ENCODE assay signal across 8 cellular contexts in genomic region chr12:27861428-27862167, GRCh38.
DNase-seq lines count a peak whose midpoint lies in the region; ATAC-seq and TF ChIP-seq lines count a peak whose summit lies in the region.

No MANE protein-coding gene starts in this region.

- POLR2A ChIA-PET in PC-3 (lab: Charles Lee; ENCODE audit: unreplicated experiment), result no interaction called here

- no peaks in the 10 kb centered on the region for H3K36me3 Mint-ChIP-seq in HFFc6 (ENCODE audit: low read depth)

- H2AFZ ChIP-seq in MM.1S (ENCODE audit: low read length) (0 out of 2 replicates have a peak overlapping the region, but pooled peaks have one; percentile 8), PC-3 (ENCODE audit: low read length) (no peak overlapping the region)

- H3K27ac ChIP-seq in MM.1S (ENCODE audit: low read length) (peak overlapping the region; percentile 68), lower lobe of right lung (peak overlapping the region; percentile 51), PC-3 (ENCODE audit: low read length) (no peak overlapping the region)

- H3K4me2 ChIP-seq in MM.1S (ENCODE audit: low read depth, low read length), result peak overlapping the region; percentile 20; the same call in 1 of the 2 replicates
- H3K4me2 ChIP-seq in PC-3 (ENCODE audit: low read length), result no peak overlapping the region

- ATAC-seq in GM18520 (IDR thresholded peaks at IDR 0.05; ENCODE audit: unreplicated experiment) (peak; percentile 92), GM21737 (IDR thresholded peaks at IDR 0.05; ENCODE audit: unreplicated experiment) (peak; percentile 70), lower lobe of right lung (peak; percentile 23 to 46), PC-3 (no peak), omental fat pad (ENCODE audit: low FRiP score) (no peak)

- no peak overlapping the region for H3K4me3 ChIP-seq in MM.1S (ENCODE audit: low read length)
- no peak overlapping the region for H3K4me3 ChIP-seq in lower lobe of right lung
- no peak overlapping the region for H3K4me3 ChIP-seq in PC-3 (ENCODE audit: low read length)

- H3K4me1 Mint-ChIP-seq in HFFc6 (ENCODE audit: low read depth), result peaks cover 46% of the 10 kb centered on the region

- peaks cover 31% of the 10 kb centered on the region for H3K4me1 ChIP-seq in MM.1S (ENCODE audit: low read length)
- H3K4me1 ChIP-seq in lower lobe of right lung, result no peaks in the 10 kb centered on the region
- H3K4me1 ChIP-seq in PC-3 (ENCODE audit: insufficient read depth, low read length), result no peaks in the 10 kb centered on the region

- peaks cover 1% of the 10 kb centered on the region for H3K27me3 Mint-ChIP-seq in HFFc6 (ENCODE audit: insufficient read depth)

- H3K36me3 ChIP-seq in MM.1S (replicated peaks; ENCODE audit: insufficient read depth, low read length) (no peaks in the 10 kb centered on the region), lower lobe of right lung (no peaks in the 10 kb centered on the region), PC-3 (ENCODE audit: low read depth, low read length) (no peaks in the 10 kb centered on the region)

- intact Hi-C loops in lower lobe of right lung (cut with DNase I), result no loop called here
- intact Hi-C loops in PC-3 (cut with micrococcal nuclease), result no loop called here

- H3F3A ChIP-seq in MM.1S (ENCODE audit: insufficient read depth, low read length) (peaks cover 3% of the 10 kb centered on the region; the same call in 1 of the 2 replicates), PC-3 (ENCODE audit: low read length, unreplicated experiment) (no peaks in the 10 kb centered on the region)

- no peaks in the 10 kb centered on the region for H3K9me3 Mint-ChIP-seq in HFFc6

- H3K9me3 ChIP-seq in MM.1S (replicated peaks; ENCODE audit: insufficient read depth, low read length), result no peaks in the 10 kb centered on the region
- no peaks in the 10 kb centered on the region for H3K9me3 ChIP-seq in lower lobe of right lung
- H3K9me3 ChIP-seq in PC-3 (ENCODE audit: low read length), result no peaks in the 10 kb centered on the region

- no peak overlapping the region for H3K27ac Mint-ChIP-seq in HFFc6

- no TSS peak for BruUV-seq in PC-3 (replicated peaks; lab: Mats Ljungman, UMichigan)

- no peaks in the 10 kb centered on the region for H4K20me1 ChIP-seq in MM.1S (ENCODE audit: insufficient read depth, low read length)
- no peaks in the 10 kb centered on the region for H4K20me1 ChIP-seq in PC-3 (ENCODE audit: low read length)

- CTCF ChIA-PET in PC-3 (lab: Charles Lee), result no interaction called here

- H3K9me2 ChIP-seq in MM.1S (replicated peaks; ENCODE audit: insufficient read depth, low read length), result no peaks in the 10 kb centered on the region
- H3K9me2 ChIP-seq in PC-3 (replicated peaks; ENCODE audit: low read length), result no peaks in the 10 kb centered on the region

- peak; percentile 90 for DNase-seq in MM.1S
- no peak for DNase-seq in lower lobe of right lung
- no peak for DNase-seq in HFFc6
- DNase-seq in foreskin melanocyte, result no peak
- no peak for DNase-seq in PC-3
- no peak for DNase-seq in omental fat pad (ENCODE audit: low spot score)

- H3K27me3 ChIP-seq in MM.1S (replicated peaks; ENCODE audit: insufficient read depth, low read length) (no peaks in the 10 kb centered on the region), lower lobe of right lung (ENCODE audit: low read depth) (no peaks in the 10 kb centered on the region), PC-3 (ENCODE audit: low read length) (no peaks in the 10 kb centered on the region)

- TF ChIP-seq CTCF in MM.1S (IDR thresholded peaks at IDR 0.05; ENCODE audit: low read length) (no peak), lower lobe of right lung (IDR thresholded peaks at IDR 0.05) (no peak), HFFc6 (IDR thresholded peaks at IDR 0.05) (no peak), PC-3 (conservative IDR thresholded peaks at IDR 0.05; ENCODE audit: low read depth, low read length) (no peak), omental fat pad (IDR thresholded peaks at IDR 0.05) (no peak)

- H3K79me2 ChIP-seq in MM.1S (ENCODE audit: low read length) (no peaks in the 10 kb centered on the region), PC-3 (ENCODE audit: low read length) (no peaks in the 10 kb centered on the region)

- 0 out of 2 replicates have a peak overlapping the region, but pooled peaks have one; percentile 12 for H3K9ac ChIP-seq in MM.1S (ENCODE audit: low read length)
- H3K9ac ChIP-seq in PC-3 (ENCODE audit: low read length), result no peak overlapping the region

- no peak overlapping the region for H3K4me3 Mint-ChIP-seq in HFFc6

Comparison
In these comparisons a context has a peak if more than half of its experiments do, and no peak if none do; other contexts are left out.
1. ATAC-seq: peak in GM18520 (single experiment), GM21737 (single experiment) and lower lobe of right lung (2 of 2); none in PC-3 (single experiment) and omental fat pad (single experiment).